25 cellular contexts compared by ENCODE assay signal in genomic region chr5:134575316-134575715, GRCh38. TPM values are rescaled to one million over a fixed set of nuclear protein-coding genes. Genes with fewer than 3 reads are reported as not detected.
A peak's percentile ranks its signal among the peaks of the same experiment; 100 is the strongest.
DNase-seq lines count a peak whose midpoint lies in the region; ATAC-seq and TF ChIP-seq lines count a peak whose summit lies in the region.
"Had no signal": no experiment of that assay in that cellular context is flagged by ENCODE, and none has a peak within 500 bp of the region (broad histone marks: within the 10 kb centered on the region; RNA-seq: fewer than 3 reads in every experiment).

No MANE protein-coding gene starts in this region.

- peaks cover 90 to 94% of the 10 kb centered on the region in 2 experiments for H3K36me3 ChIP-seq in mesenchymal stem cell (ENCODE audit: control insufficient read depth in 1 of 2, insufficient read depth in 2 of 2, low read depth in 1 of 2, low read length in 2 of 2)
- H3K36me3 ChIP-seq: SJCRH30, uterus had no signal

- TF ChIP-seq CTCF in CD4-positive, alpha-beta T cell (IDR thresholded peaks at IDR 0.05): no peak
- TF ChIP-seq CTCF in WTC11 (IDR thresholded peaks at IDR 0.05): no peak

- no peak for DNase-seq in activated T-cell treated with anti-CD3 and anti-CD28 coated beads, Interleukin-2, amount 50 U/mL, for 24 hours
- DNase-seq in activated T-cell treated with anti-CD3 and anti-CD28 coated beads for 4 hours (no peak), WTC11 (ENCODE audit: low spot score) (no peak), mesenchymal stem cell (no peak), RKO (ENCODE audit: low spot score) (no peak)
- no peak for DNase-seq in CD4-positive, alpha-beta T cell
- DNase-seq: activated CD4-positive, alpha-beta T cell treated with anti-CD3 and anti-CD28 coated beads, Interleukin-2, amount 50 U/mL, for 4 hours; activated T-cell treated with anti-CD3 and anti-CD28 coated beads, Interleukin-2, amount 50 U/mL, for 4 hours; head of caudate nucleus; left colon; NCI-H2081 treated with DMSO at 0.1 percent for 48 hours; NCI-H446 treated with DMSO at 0.1 percent for 48 hours; PC-9; sigmoid colon; SJCRH30; stimulated activated CD4-positive, alpha-beta T cell treated with anti-CD3 and anti-CD28 coated beads, Interleukin-15, amount 100 ng/mL, for 24 hours; uterus had no signal

- no peak for ATAC-seq in CD4-positive, alpha-beta T cell (ENCODE audit: poor library complexity)
- ATAC-seq in WTC11 (no peak; the same call in 1 of the 2 replicates), HG03460 (IDR thresholded peaks at IDR 0.05; ENCODE audit: unreplicated experiment) (no peak), HG03520 (IDR thresholded peaks at IDR 0.05; ENCODE audit: unreplicated experiment) (no peak)
- ATAC-seq: activated T-cell treated with anti-CD3 and anti-CD28 coated beads, Interleukin-2, amount 50 U/mL, for 4 hours; left colon had no signal

- no peak overlapping the region for H2BK12ac ChIP-seq in mesenchymal stem cell (ENCODE audit: low read length in 2 of 2)

- H3K9ac ChIP-seq in mesenchymal stem cell (ENCODE audit: low read length): no peak overlapping the region
- H3K9ac ChIP-seq: BLaER1 treated with 17β-estradiol and CSF1 and Interleukin-3, amounts not matched to agents 10 nM and 100 nM had no signal

- no peak overlapping the region for H3K23ac ChIP-seq in mesenchymal stem cell (ENCODE audit: low read length in 2 of 2)

- peak overlapping the region; percentile 81 for H3K27ac Mint-ChIP-seq in activated T-cell treated with anti-CD3 and anti-CD28 coated beads, Interleukin-2, amount 50 U/mL, for 24 hours
- H3K27ac Mint-ChIP-seq in CD4-positive, alpha-beta T cell: peak overlapping the region; percentile 46
- peak overlapping the region; percentile 74 for H3K27ac Mint-ChIP-seq in WTC11
- H3K27ac Mint-ChIP-seq: mesothelial cell of epicardium; nephron; T-helper 1 cell treated with Interleukin-12 subunit alpha and Interleukin-12 subunit beta and Interleukin-4 antibody, amounts not matched to agents 30 μg/mL and 1 μg/mL, for 36 hours had no signal

- no peak overlapping the region for H2BK120ac ChIP-seq in mesenchymal stem cell (ENCODE audit: low read depth, low read length)

- peaks cover 6% of the 10 kb centered on the region for H3K4me1 Mint-ChIP-seq in activated T-cell treated with anti-CD3 and anti-CD28 coated beads, Interleukin-2, amount 50 U/mL, for 24 hours (ENCODE audit: low read depth)
- peaks cover 7% of the 10 kb centered on the region for H3K4me1 Mint-ChIP-seq in CD4-positive, alpha-beta T cell (ENCODE audit: low read depth)
- no peaks in the 10 kb centered on the region for H3K4me1 Mint-ChIP-seq in WTC11
- H3K4me1 Mint-ChIP-seq: mesothelial cell of epicardium had no signal

- no peak overlapping the region for H3K18ac ChIP-seq in mesenchymal stem cell (ENCODE audit: low read depth in 1 of 2, low read length in 2 of 2)

- H3K4me2 ChIP-seq in mesenchymal stem cell (ENCODE audit: low read length, poor library complexity, severe bottlenecking): no peak overlapping the region
- H3K4me2 ChIP-seq: BLaER1 treated with 17β-estradiol and CSF1 and Interleukin-3, amounts not matched to agents 10 nM and 100 nM; PC-9 had no signal

- H3K9me3 ChIP-seq in CD4-positive, alpha-beta T cell (ENCODE audit: control insufficient read depth, low read length): no peaks in the 10 kb centered on the region
- H3K9me3 ChIP-seq in mesenchymal stem cell (ENCODE audit: control insufficient read depth, low read length): no peaks in the 10 kb centered on the region
- H3K9me3 ChIP-seq: BLaER1 treated with 17β-estradiol and CSF1 and Interleukin-3, amounts not matched to agents 10 nM and 100 nM; sigmoid colon; SJCRH30; suprapubic skin; uterus had no signal

- intact Hi-C loops in CD4-positive, alpha-beta T cell (cut with DNase I, micrococcal nuclease): loop anchor here in 1 of 2 experiments (5.0 kb wide), 1 partner anchor 203 kb away; the partner anchor contains the start of gene UBE2B

- no peak overlapping the region for H2AFZ ChIP-seq in mesenchymal stem cell (ENCODE audit: low read depth, low read length)
- H2AFZ ChIP-seq: PC-9 had no signal

- peaks cover 58% of the 10 kb centered on the region for H3K79me1 ChIP-seq in mesenchymal stem cell (replicated peaks; ENCODE audit: low read length, poor library complexity, severe bottlenecking)

- no peaks in the 10 kb centered on the region for H3K9me3 Mint-ChIP-seq in activated T-cell treated with anti-CD3 and anti-CD28 coated beads, Interleukin-2, amount 50 U/mL, for 24 hours
- no peaks in the 10 kb centered on the region for H3K9me3 Mint-ChIP-seq in CD4-positive, alpha-beta T cell
- no peaks in the 10 kb centered on the region for H3K9me3 Mint-ChIP-seq in WTC11
- H3K9me3 Mint-ChIP-seq: activated T-cell treated with anti-CD3 and anti-CD28 coated beads, Interleukin-2, amount 50 U/mL, for 4 hours; mesothelial cell of epicardium; nephron; T-helper 1 cell treated with Interleukin-12 subunit alpha and Interleukin-12 subunit beta and Interleukin-4 antibody, amounts not matched to agents 30 μg/mL and 1 μg/mL, for 36 hours had no signal

- no peaks in the 10 kb centered on the region for H3K27me3 ChIP-seq in CD4-positive, alpha-beta T cell (ENCODE audit: control insufficient read depth, insufficient read depth, low read length)
- no peaks in the 10 kb centered on the region for H3K27me3 ChIP-seq in mesenchymal stem cell (ENCODE audit: control insufficient read depth in 1 of 2, insufficient read depth in 1 of 2, low read length in 2 of 2)
- H3K27me3 ChIP-seq: BLaER1 treated with 17β-estradiol and CSF1 and Interleukin-3, amounts not matched to agents 10 nM and 100 nM; sigmoid colon; SJCRH30; suprapubic skin; uterus had no signal

- no peak overlapping the region for H3K4me3 Mint-ChIP-seq in activated T-cell treated with anti-CD3 and anti-CD28 coated beads, Interleukin-2, amount 50 U/mL, for 24 hours
- no peak overlapping the region for H3K4me3 Mint-ChIP-seq in CD4-positive, alpha-beta T cell
- H3K4me3 Mint-ChIP-seq in WTC11: no peak overlapping the region
- H3K4me3 Mint-ChIP-seq: activated T-cell treated with anti-CD3 and anti-CD28 coated beads, Interleukin-2, amount 50 U/mL, for 4 hours; mesothelial cell of epicardium; nephron; T-helper 1 cell treated with Interleukin-12 subunit alpha and Interleukin-12 subunit beta and Interleukin-4 antibody, amounts not matched to agents 30 μg/mL and 1 μg/mL, for 36 hours had no signal

- WGBS in mesenchymal stem cell: 91% methylated on average over 2 of the region's 2 CpGs

- H3K27me3 Mint-ChIP-seq in activated T-cell treated with anti-CD3 and anti-CD28 coated beads, Interleukin-2, amount 50 U/mL, for 24 hours: no peaks in the 10 kb centered on the region
- H3K27me3 Mint-ChIP-seq in CD4-positive, alpha-beta T cell: no peaks in the 10 kb centered on the region
- no peaks in the 10 kb centered on the region for H3K27me3 Mint-ChIP-seq in WTC11 (ENCODE audit: low read depth)

- H3K4me3 ChIP-seq in mesenchymal stem cell (ENCODE audit: insufficient read depth in 1 of 2, low read depth in 1 of 2, low read length in 2 of 2): no peak overlapping the region
- H3K4me3 ChIP-seq: BLaER1 treated with 17β-estradiol and CSF1 and Interleukin-3, amounts not matched to agents 10 nM and 100 nM; PC-9; sigmoid colon; SJCRH30; suprapubic skin; uterus had no signal

- POLR2A ChIA-PET in CD4-positive, alpha-beta T cell (lab: Charles Lee): interaction anchor here (0.6 kb wide), 1 partner anchor 53 kb away, joined by 4 read pairs; no protein-coding TSS in a partner anchor
- POLR2A ChIA-PET in WTC11 (lab: Charles Lee): no interaction called here

- H4K8ac ChIP-seq in mesenchymal stem cell (ENCODE audit: low read length): no peak overlapping the region

- no peak overlapping the region for H3K14ac ChIP-seq in mesenchymal stem cell (ENCODE audit: low read length in 2 of 2)

- no peak overlapping the region for H2BK5ac ChIP-seq in mesenchymal stem cell (ENCODE audit: low read depth, low read length, poor library complexity, severe bottlenecking)

- no peak overlapping the region for H3K27ac ChIP-seq in CD4-positive, alpha-beta T cell (ENCODE audit: low read depth, low read length)
- H3K27ac ChIP-seq in mesenchymal stem cell (ENCODE audit: low read length, poor library complexity, severe bottlenecking): peak overlapping the region; percentile 51
- H3K27ac ChIP-seq: BLaER1 treated with 17β-estradiol and CSF1 and Interleukin-3, amounts not matched to agents 10 nM and 100 nM; PC-9; SJCRH30; suprapubic skin; uterus; VCaP had no signal

- H2BK15ac ChIP-seq in mesenchymal stem cell (ENCODE audit: low read depth, poor library complexity, severe bottlenecking): no peak overlapping the region

- H3K36me3 Mint-ChIP-seq in activated T-cell treated with anti-CD3 and anti-CD28 coated beads, Interleukin-2, amount 50 U/mL, for 24 hours (ENCODE audit: low read depth): peaks cover 92% of the 10 kb centered on the region
- peaks cover 95% of the 10 kb centered on the region for H3K36me3 Mint-ChIP-seq in CD4-positive, alpha-beta T cell (ENCODE audit: low read depth)
- peaks cover 51% of the 10 kb centered on the region for H3K36me3 Mint-ChIP-seq in WTC11

- peaks cover 29% of the 10 kb centered on the region for H3K4me1 ChIP-seq in mesenchymal stem cell (ENCODE audit: control insufficient read depth, insufficient read depth, low read depth, low read length)
- H3K4me1 ChIP-seq: SJCRH30 had no signal

- CTCF ChIA-PET in CD4-positive, alpha-beta T cell (lab: Charles Lee): no interaction called here
- CTCF ChIA-PET in WTC11 (lab: Charles Lee): interaction anchor here (0.7 to 5.2 kb wide), 3 partner anchors 12 to 145 kb away, joined by 3 to 37 read pairs (median 12); no protein-coding TSS in a partner anchor

- H2AK5ac ChIP-seq in mesenchymal stem cell (ENCODE audit: low read length, severe bottlenecking): peak overlapping the region; percentile 57

- no peak overlapping the region for H3K4ac ChIP-seq in mesenchymal stem cell (ENCODE audit: low read depth in 1 of 2, low read length in 2 of 2)

- no peak overlapping the region for H4K91ac ChIP-seq in mesenchymal stem cell (ENCODE audit: low read length)

TF ChIP-seq in WTC11, 78 proteins besides CTCF, POLR2A, EP300 and RAD21:
- TF ChIP-seq ZNF671 (CRISPR knock-in tag; IDR thresholded peaks at IDR 0.05): no peak
- no peak for TF ChIP-seq SOX15 (CRISPR knock-in tag; IDR thresholded peaks at IDR 0.05)
- no peak for TF ChIP-seq JUN (CRISPR knock-in tag; IDR thresholded peaks at IDR 0.05)

RNA-seq across cellular contexts. Expression of gene JADE2, which starts 49.8 kb away (rescaled TPM):
- 100 to 1,000 TPM; 120 to 124 TPM for total RNA-seq in CD4-positive, alpha-beta T cell
- 39.4 to 46.2 TPM (median 40.8 TPM) in 3 replicates for total RNA-seq in WTC11 (2021)
- 19.8 TPM for polyA plus RNA-seq in mesenchymal stem cell (2013, experiment 1 of 2)
- polyA plus RNA-seq in mesenchymal stem cell (2013, experiment 2 of 2): 17.8 TPM

RNA-seq across cellular contexts. Expression of gene SAR1B, which starts 57.3 kb away (rescaled TPM):
- total RNA-seq in CD4-positive, alpha-beta T cell: 10 to 100 TPM; 36.2 to 40.1 TPM
- total RNA-seq in WTC11 (2021): 27.2 to 31.3 TPM (median 27.6 TPM) in 3 replicates
- polyA plus RNA-seq in mesenchymal stem cell (2013, experiment 1 of 2): 29.5 TPM
- polyA plus RNA-seq in mesenchymal stem cell (2013, experiment 2 of 2): 28.4 TPM
